8 cellular contexts compared by ENCODE assay signal in the genomic region with DNA sequence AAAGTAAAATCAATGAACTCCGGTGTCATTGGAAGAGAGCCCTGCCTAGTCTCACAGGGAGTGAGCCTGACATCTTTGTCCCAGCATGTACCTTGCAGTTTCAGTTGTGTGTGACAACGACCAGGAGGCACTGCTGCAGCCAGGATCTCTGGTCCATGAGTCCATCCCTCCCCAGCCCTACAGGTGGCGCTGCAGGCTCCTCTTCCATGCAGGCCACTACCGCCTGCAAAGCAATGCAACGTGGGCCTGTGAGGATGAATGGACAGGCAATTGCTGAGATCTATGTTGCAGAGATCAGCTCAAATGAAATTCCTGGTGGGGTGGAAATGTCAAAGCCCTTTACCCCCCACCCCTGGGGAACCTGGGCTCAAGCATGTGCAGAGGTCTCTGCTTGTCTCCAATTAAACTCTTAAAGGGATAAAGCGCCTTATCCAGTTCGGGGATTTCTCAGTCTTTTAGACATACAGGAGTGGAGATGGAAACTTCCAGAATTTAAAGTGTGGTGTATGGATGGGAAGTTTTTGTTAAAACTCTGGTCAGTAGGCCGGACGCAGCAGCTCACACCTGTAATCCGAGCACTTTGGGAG. TPM values are rescaled to one million over a fixed set of nuclear protein-coding genes. Genes with fewer than 3 reads are reported as not detected.
DNase-seq lines count a peak whose midpoint lies in the region; ATAC-seq and TF ChIP-seq lines count a peak whose summit lies in the region.

No MANE protein-coding gene starts in this region.

- H3K4me3 ChIP-seq in DOHH2 (ENCODE audit: low read length) (no peak overlapping the region), heart right ventricle (no peak overlapping the region)

- no peaks in the 10 kb centered on the region for H4K20me1 ChIP-seq in DOHH2 (ENCODE audit: control insufficient read depth, insufficient read depth, low read depth, low read length)

- peaks cover 4% of the 10 kb centered on the region for H3K36me3 Mint-ChIP-seq in T-cell
- H3K36me3 Mint-ChIP-seq in activated naive CD8-positive, alpha-beta T cell treated with anti-CD3 and anti-CD28 coated beads, Interleukin-2, amount 50 U/mL, for 24 hours (ENCODE audit: low read depth) = peaks cover 7% of the 10 kb centered on the region

- 46 to 49% methylated on average over 10 of the region's 10 CpGs for WGBS in heart right ventricle, 2 donors

- H3K4me1 Mint-ChIP-seq in T-cell = peaks cover 4 to 7% (median 5%) of the 10 kb centered on the region in 3 donors
- peaks cover 1% of the 10 kb centered on the region for H3K4me1 Mint-ChIP-seq in activated naive CD8-positive, alpha-beta T cell treated with anti-CD3 and anti-CD28 coated beads, Interleukin-2, amount 50 U/mL, for 24 hours

- POLR2A ChIA-PET in T-cell (lab: Charles Lee) = no interaction called here

- H3K36me3 ChIP-seq in DOHH2 (ENCODE audit: control insufficient read depth, low read length) = peaks cover 26% of the 10 kb centered on the region
- H3K36me3 ChIP-seq in heart right ventricle = peaks cover 0 to 29% (median 1%) of the 10 kb centered on the region in 9 donors

- peak; percentile 85 to 92 (median 90) for ATAC-seq in T-cell (replicated peaks in 1 of 4)
- peak; percentile 82 for ATAC-seq in activated naive CD8-positive, alpha-beta T cell treated with anti-CD3 and anti-CD28 coated beads, Interleukin-2, amount 50 U/mL, for 24 hours
- peak; percentile 64 to 86 (median 78) for ATAC-seq in heart right ventricle

- no peaks in the 10 kb centered on the region for H3K9me2 ChIP-seq in DOHH2 (replicated peaks; ENCODE audit: control insufficient read depth, low read length)

- DNase-seq in H4 (ENCODE audit: low spot score) (peak; percentile 69), NAMALWA (ENCODE audit: low spot score) (peak; percentile 80), T-cell (peak; percentile 47 to 76 (median 67)), heart right ventricle (peak; percentile 74 to 84), retina (peak; percentile 83), DMS153 (lab: John Stamatoyannopoulos, UW) (no peak)
- DNase-seq in activated naive CD8-positive, alpha-beta T cell treated with anti-CD3 and anti-CD28 coated beads, Interleukin-2, amount 50 U/mL, for 24 hours = peak; percentile 87

- TF ChIP-seq CTCF in DOHH2 (IDR thresholded peaks at IDR 0.05; ENCODE audit: low read depth, low read length, poor library complexity, severe bottlenecking) = peak; percentile 96
- peak; percentile 63 to 97 (median 86) for TF ChIP-seq CTCF in heart right ventricle (IDR thresholded peaks at IDR 0.05)

- H3K27ac ChIP-seq in DOHH2 (ENCODE audit: low read depth, low read length) (no peak overlapping the region), heart right ventricle (no peak overlapping the region)

- peaks cover 15% of the 10 kb centered on the region for H3K4me1 ChIP-seq in DOHH2 (ENCODE audit: control insufficient read depth, low read length)
- H3K4me1 ChIP-seq in heart right ventricle = peaks cover 0 to 21% (median 0%) of the 10 kb centered on the region in 9 donors

- peaks cover 2% of the 10 kb centered on the region; the same call in 1 of the 2 replicates for H3K79me2 ChIP-seq in DOHH2 (ENCODE audit: control insufficient read depth, low read length)

- H3K4me2 ChIP-seq in DOHH2 (ENCODE audit: low read length) = no peak overlapping the region

- intact Hi-C loops in heart right ventricle (cut with DNase I) = loop anchor here in 3 of 10 donors (5.0 to 10.0 kb wide), 3 partner anchors 485 to 495 kb away; no protein-coding TSS in a partner anchor

- no peak overlapping the region for H3K4me3 Mint-ChIP-seq in T-cell
- no peak overlapping the region for H3K4me3 Mint-ChIP-seq in activated naive CD8-positive, alpha-beta T cell treated with anti-CD3 and anti-CD28 coated beads, Interleukin-2, amount 50 U/mL, for 24 hours

- no peaks in the 10 kb centered on the region for H3K9me3 Mint-ChIP-seq in T-cell
- no peaks in the 10 kb centered on the region for H3K9me3 Mint-ChIP-seq in activated naive CD8-positive, alpha-beta T cell treated with anti-CD3 and anti-CD28 coated beads, Interleukin-2, amount 50 U/mL, for 24 hours

- CTCF ChIA-PET in T-cell (lab: Charles Lee) = no interaction called here

- no peaks in the 10 kb centered on the region for H3K27me3 Mint-ChIP-seq in T-cell
- H3K27me3 Mint-ChIP-seq in activated naive CD8-positive, alpha-beta T cell treated with anti-CD3 and anti-CD28 coated beads, Interleukin-2, amount 50 U/mL, for 24 hours = no peaks in the 10 kb centered on the region

- no peaks in the 10 kb centered on the region for H3K9me3 ChIP-seq in DOHH2 (ENCODE audit: control insufficient read depth, insufficient read depth, low read length)
- H3K9me3 ChIP-seq in heart right ventricle = peaks cover 0 to 3% (median 0%) of the 10 kb centered on the region in 11 donors

- no peaks in the 10 kb centered on the region for H3K27me3 ChIP-seq in DOHH2 (ENCODE audit: control insufficient read depth, low read length)
- peaks cover 0 to 7% (median 0%) of the 10 kb centered on the region in 7 donors for H3K27me3 ChIP-seq in heart right ventricle

- H3F3A ChIP-seq in DOHH2 (ENCODE audit: control insufficient read depth, insufficient read depth) = peaks cover 29% of the 10 kb centered on the region

- peak overlapping the region in 1 of 2 donors; percentile 52 for H3K27ac Mint-ChIP-seq in T-cell
- H3K27ac Mint-ChIP-seq in activated naive CD8-positive, alpha-beta T cell treated with anti-CD3 and anti-CD28 coated beads, Interleukin-2, amount 50 U/mL, for 24 hours = no peak overlapping the region

RNA-seq across cellular contexts. Expression of gene TKT, which starts 35.8 kb away (rescaled TPM):
- total RNA-seq in H4 (2014; rRNA removed; shearing (Covaris generic)) = 404 and 447 TPM in 2 replicates
- total RNA-seq in T-cell (100 to 1,000 TPM in 4 of 5 donors, 10 to 100 TPM in 1; 98.2 to 139 (median 118) TPM), heart right ventricle (10 to 100 TPM; 16.5 to 81.8 (median 25.1) TPM)
- polyA plus RNA-seq in heart right ventricle = 10 to 100 TPM; 54.6 to 91.4 TPM

RNA-seq across cellular contexts. Expression of gene PRKCD, which starts 59.0 kb away (rescaled TPM):
- total RNA-seq in H4 (2014; rRNA removed; shearing (Covaris generic)) = 0.35 and 1.2 TPM in 2 replicates
- total RNA-seq in T-cell (10 to 100 TPM; 15.3 to 23.3 (median 19.2) TPM), heart right ventricle (10 to 100 TPM in 4 of 10 donors, 1 to 10 TPM in 6; 6.6 to 28.3 (median 7.7) TPM)
- polyA plus RNA-seq in heart right ventricle = 10 to 100 TPM in 1 of 2 donors, 1 to 10 TPM in 1; 8.6 to 11.5 TPM
